Comparison of ENCODE assay signal across 15 cellular contexts in the genomic region with DNA sequence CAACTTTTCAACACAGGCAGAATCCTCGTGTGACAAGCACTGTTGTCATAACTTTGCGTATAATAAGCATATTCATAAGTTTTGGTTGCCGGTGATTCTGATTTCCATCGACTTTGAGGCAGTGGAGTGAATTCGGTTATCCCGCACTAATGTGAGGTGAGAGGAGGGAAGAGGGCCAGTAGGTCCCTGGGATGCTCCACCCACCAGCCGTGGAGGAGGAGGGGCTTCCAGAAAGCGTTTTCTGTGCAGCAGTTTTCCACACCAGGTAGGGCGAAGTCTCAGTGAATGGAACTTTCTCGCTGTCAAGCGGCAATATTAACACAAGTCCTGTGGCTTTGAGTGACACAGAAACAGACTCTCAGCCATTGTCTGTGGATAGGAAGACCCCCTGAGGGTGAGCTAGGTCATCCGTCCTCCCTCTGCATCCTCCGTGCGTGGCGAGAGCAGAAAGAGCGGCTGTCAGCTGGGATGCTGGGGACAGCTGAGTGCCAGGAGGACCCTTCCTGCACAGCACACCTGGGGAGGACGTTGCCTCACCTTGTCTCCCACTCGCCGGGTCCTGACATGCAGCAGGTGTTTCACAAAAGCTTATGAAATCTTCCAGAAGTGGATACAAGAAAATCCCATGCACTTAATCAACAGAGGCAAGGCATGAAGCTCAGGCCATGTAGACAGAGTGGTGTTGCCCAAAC.
DNase-seq lines count a peak whose midpoint lies in the region; TF ChIP-seq lines count a peak whose summit lies in the region.
"Had no signal": no experiment of that assay in that cellular context is flagged by ENCODE, and none has a peak within 500 bp of the region (broad histone marks: within the 10 kb centered on the region; RNA-seq: fewer than 3 reads in every experiment).

No MANE protein-coding gene starts in this region.

- H2BK5ac ChIP-seq in H9 (ENCODE audit: insufficient read length, low read length) = no peak overlapping the region

- H3K23me2 ChIP-seq in H9 (ENCODE audit: insufficient read length, low read depth, low read length, poor library complexity, severe bottlenecking) = no peaks in the 10 kb centered on the region

- no peak overlapping the region for H3K4me2 ChIP-seq in H9 (ENCODE audit: insufficient read depth, insufficient read length, low read length)
- no peak overlapping the region for H3K4me2 ChIP-seq in smooth muscle cell
- H3K4me2 ChIP-seq: GM23338 had no signal

- H3K27ac ChIP-seq in right atrium auricular region (no peak overlapping the region), left ventricle myocardium inferior (replicated peaks) (no peak overlapping the region), H9 (ENCODE audit: insufficient read length, low read depth, low read length) (no peak overlapping the region), smooth muscle cell (ENCODE audit: low read depth) (no peak overlapping the region)

- no peak overlapping the region for H3K14ac ChIP-seq in H9 (ENCODE audit: insufficient read depth, low read length)

- no peak overlapping the region for H3K23ac ChIP-seq in H9 (ENCODE audit: insufficient read length, low read depth, low read length)

- H2BK20ac ChIP-seq in H9 (ENCODE audit: low read depth, low read length, poor library complexity, severe bottlenecking) = no peak overlapping the region

- no peak overlapping the region for H4K5ac ChIP-seq in H9 (ENCODE audit: insufficient read length, low read depth, low read length)

- H3K27me3 Mint-ChIP-seq in osteocyte (ENCODE audit: unreplicated experiment) = no peaks in the 10 kb centered on the region
- peaks cover 7% of the 10 kb centered on the region for H3K27me3 Mint-ChIP-seq in H9 (ENCODE audit: low read depth)

- no peak overlapping the region for H3K18ac ChIP-seq in H9 (ENCODE audit: insufficient read length, low read depth, low read length)

- H3K79me2 ChIP-seq in H9 (ENCODE audit: insufficient read depth, low read length) (no peaks in the 10 kb centered on the region), smooth muscle cell (ENCODE audit: low read depth) (no peaks in the 10 kb centered on the region)

- H3K4me1 ChIP-seq in right atrium auricular region (no peaks in the 10 kb centered on the region), left ventricle myocardium inferior (no peaks in the 10 kb centered on the region), H9 (ENCODE audit: insufficient read depth, low read length) (no peaks in the 10 kb centered on the region), smooth muscle cell (ENCODE audit: low read depth) (no peaks in the 10 kb centered on the region)

- H3K27ac Mint-ChIP-seq in osteocyte (ENCODE audit: unreplicated experiment) (no peak overlapping the region), H9 (no peak overlapping the region; a peak in 1 of 7 replicates)
- H3K27ac Mint-ChIP-seq: CD4-positive, alpha-beta memory T cell; GM23338 had no signal

- no CpG with 5 or more reads among the region's 19 CpGs for WGBS in H9 (ENCODE audit: extremely low coverage, insufficient read length, low lambda C conversion rate)
- WGBS in smooth muscle cell (ENCODE audit: low lambda C conversion rate) = 83% methylated on average over 19 of the region's 19 CpGs

- H3K4ac ChIP-seq in H9 (ENCODE audit: low read depth, low read length) = no peak overlapping the region

- H3K9ac ChIP-seq in H9 (ENCODE audit: extremely low read depth, insufficient read length, low read length) = no peak overlapping the region
- no peak overlapping the region for H3K9ac ChIP-seq in smooth muscle cell (ENCODE audit: low read depth)

- no peak overlapping the region for H3K56ac ChIP-seq in H9 (ENCODE audit: insufficient read length, low read depth, low read length)

- no peak overlapping the region for H4K91ac ChIP-seq in H9 (ENCODE audit: insufficient read length, low read depth, low read length)

- H4K20me1 ChIP-seq in H9 (ENCODE audit: control insufficient read depth, insufficient read depth, insufficient read length) = no peaks in the 10 kb centered on the region
- no peaks in the 10 kb centered on the region for H4K20me1 ChIP-seq in smooth muscle cell (ENCODE audit: low read depth)

- H3K4me3 ChIP-seq in right atrium auricular region (no peak overlapping the region), left ventricle myocardium inferior (no peak overlapping the region), smooth muscle cell (no peak overlapping the region)
- H3K4me3 ChIP-seq: GM23338 had no signal

- H3T11ph ChIP-seq in H9 (ENCODE audit: low read length) = no peak overlapping the region

- H3K9me3 Mint-ChIP-seq in osteocyte (ENCODE audit: unreplicated experiment) (no peaks in the 10 kb centered on the region), H9 (no peaks in the 10 kb centered on the region)
- H3K9me3 Mint-ChIP-seq: CD4-positive, alpha-beta memory T cell had no signal

- no peaks in the 10 kb centered on the region for H3K79me1 ChIP-seq in H9 (ENCODE audit: insufficient read depth, low read depth, low read length, poor library complexity, severe bottlenecking)

- no peak overlapping the region for H4K8ac ChIP-seq in H9 (replicated peaks; ENCODE audit: insufficient read length, low read depth, low read length)

- TF ChIP-seq CTCF in right atrium auricular region (IDR thresholded peaks at IDR 0.05) (no peak), left ventricle myocardium inferior (IDR thresholded peaks at IDR 0.05; ENCODE audit: borderline replicate concordance) (no peak), osteocyte (IDR thresholded peaks at IDR 0.05) (no peak), H9 (conservative IDR thresholded peaks at IDR 0.05) (no peak), smooth muscle cell (IDR thresholded peaks at IDR 0.05; ENCODE audit: borderline replicate concordance, insufficient read depth, poor library complexity, severe bottlenecking) (no peak)

- DNase-seq in right atrium auricular region (ENCODE audit: low spot score) (peak; percentile 18), left ventricle myocardium inferior (no peak), ecto neural progenitor cell (ENCODE audit: low spot score) (peak; percentile 24), osteocyte (ENCODE audit: extremely low spot score, unreplicated experiment) (peak; percentile 79), H9 (no peak), smooth muscle cell (lab: John Stamatoyannopoulos, UW; ENCODE audit: unreplicated experiment) (no peak)
- DNase-seq: C1 segment of cervical spinal cord; Calu3; CD4-positive, alpha-beta memory T cell; COR-L47; DMS53; DMS79 treated with DMSO at 0.1 percent for 48 hours; GF-D8; HCEC 1CT had no signal

- no peak overlapping the region for H2AFZ ChIP-seq in H9 (ENCODE audit: low read length)
- no peak overlapping the region for H2AFZ ChIP-seq in smooth muscle cell (ENCODE audit: low read depth)
- H2AFZ ChIP-seq: GM23338 had no signal

- no peaks in the 10 kb centered on the region for H3F3A ChIP-seq in smooth muscle cell (ENCODE audit: low read depth)

- H3K9me3 ChIP-seq in right atrium auricular region (no peaks in the 10 kb centered on the region), left ventricle myocardium inferior (replicated peaks) (no peaks in the 10 kb centered on the region), H9 (ENCODE audit: control insufficient read depth, low read depth, low read length) (no peaks in the 10 kb centered on the region), smooth muscle cell (replicated peaks; ENCODE audit: low read depth) (no peaks in the 10 kb centered on the region)

- H2BK120ac ChIP-seq in H9 (ENCODE audit: low read depth, low read length, poor library complexity, severe bottlenecking) = no peak overlapping the region

- no peak overlapping the region for H2BK12ac ChIP-seq in H9 (ENCODE audit: insufficient read length, low read depth, low read length)

- H3K4me1 Mint-ChIP-seq in osteocyte (ENCODE audit: unreplicated experiment) (no peaks in the 10 kb centered on the region), H9 (0 out of 4 replicates have a peak, but pooled peaks cover 3 to 4% of the 10 kb centered on the region in 2 experiments)
- H3K4me1 Mint-ChIP-seq: CD4-positive, alpha-beta memory T cell; GM23338 had no signal

- no peak overlapping the region for H3K4me3 Mint-ChIP-seq in osteocyte (ENCODE audit: unreplicated experiment)
- H3K4me3 Mint-ChIP-seq in H9 = no peak overlapping the region
- H3K4me3 Mint-ChIP-seq: CD4-positive, alpha-beta memory T cell; GM23338 had no signal

- H3K36me3 ChIP-seq in right atrium auricular region (no peaks in the 10 kb centered on the region), left ventricle myocardium inferior (no peaks in the 10 kb centered on the region), smooth muscle cell (ENCODE audit: low read depth) (no peaks in the 10 kb centered on the region)

- no peak overlapping the region for H2AK5ac ChIP-seq in H9 (ENCODE audit: insufficient read length, low read length)

- no peaks in the 10 kb centered on the region for H3K27me3 ChIP-seq in right atrium auricular region
- peaks cover 81% of the 10 kb centered on the region for H3K27me3 ChIP-seq in left ventricle myocardium inferior (ENCODE audit: low read depth)
- no peaks in the 10 kb centered on the region for H3K27me3 ChIP-seq in H9 (ENCODE audit: insufficient read depth, low read length)
- no peaks in the 10 kb centered on the region for H3K27me3 ChIP-seq in smooth muscle cell (ENCODE audit: low read depth)

- H3K36me3 Mint-ChIP-seq in osteocyte (ENCODE audit: unreplicated experiment) (no peaks in the 10 kb centered on the region), H9 (ENCODE audit: insufficient read depth in 1 of 3, low read depth in 3 of 3) (no peaks in the 10 kb centered on the region)
- H3K36me3 Mint-ChIP-seq: CD4-positive, alpha-beta memory T cell had no signal

- intact Hi-C loops in left ventricle myocardium inferior (cut with micrococcal nuclease) = no loop called here

- H2BK15ac ChIP-seq in H9 (ENCODE audit: low read depth, low read length) = no peak overlapping the region

Comparison
In these comparisons a context has a peak if more than half of its experiments do, and no peak if none do; other contexts are left out.
1. DNase-seq: peak in right atrium auricular region (single experiment), ecto neural progenitor cell (single experiment) and osteocyte (single experiment); none in left ventricle myocardium inferior (single experiment), H9 (single experiment) and smooth muscle cell (single experiment).